In genomic region chr5:153718713-153719112, GRCh38 we compare ENCODE assay signal across 18 cellular contexts.
"Had no signal": no experiment of that assay in that cellular context is flagged by ENCODE, and none has a peak within 500 bp of the region (broad histone marks: within the 10 kb centered on the region; RNA-seq: fewer than 3 reads in every experiment).

No MANE protein-coding gene starts in this region.

- H3K27ac Mint-ChIP-seq: activated naive CD8-positive, alpha-beta T cell treated with anti-CD3 and anti-CD28 coated beads, Interleukin-2, amount 10 ng/mL, durations not matched to agents 7 days and 5 days; natural killer cell had no signal

- H3K36me3 ChIP-seq: neutrophil, upper lobe of left lung had no signal

- DNase-seq: activated CD4-positive, alpha-beta T cell treated with anti-CD3 and anti-CD28 coated beads, Interleukin-2, amount 50 U/mL, for 1 hour; activated CD8-positive, alpha-beta memory T cell treated with anti-CD3 and anti-CD28 coated beads for 24 hours; activated naive CD8-positive, alpha-beta T cell treated with anti-CD3 and anti-CD28 coated beads, Interleukin-2, amount 10 ng/mL, durations not matched to agents 7 days and 5 days; dermis blood vessel endothelial cell; erythroblast; islet precursor cell; mesendoderm; natural killer cell; posterior cingulate gyrus; stimulated activated CD4-positive, alpha-beta T cell treated with anti-CD3 and anti-CD28 coated beads, Interleukin-15, amount 100 ng/mL, for 24 hours; stimulated activated CD4-positive, alpha-beta T cell treated with anti-CD3 and anti-CD28 coated beads, Interleukin-4, amount 100 ng/mL, for 1 hour; stimulated activated naive CD4-positive, alpha-beta T cell; T-helper 9 cell; upper lobe of left lung had no signal

- H3K79me2 ChIP-seq: hepatocyte had no signal

- ATAC-seq: left lobe of liver, natural killer cell had no signal

- H3K4me1 Mint-ChIP-seq: activated naive CD8-positive, alpha-beta T cell treated with anti-CD3 and anti-CD28 coated beads, Interleukin-2, amount 10 ng/mL, durations not matched to agents 7 days and 5 days; natural killer cell had no signal

- H3K27ac ChIP-seq: hepatocyte, neutrophil, skin epidermis, upper lobe of left lung had no signal

- H3K4me3 ChIP-seq: hepatocyte, skin epidermis, upper lobe of left lung had no signal

- H2AFZ ChIP-seq: hepatocyte had no signal

- H3K4me3 Mint-ChIP-seq: activated naive CD8-positive, alpha-beta T cell treated with anti-CD3 and anti-CD28 coated beads, Interleukin-2, amount 10 ng/mL, durations not matched to agents 7 days and 5 days; natural killer cell had no signal

- H3K9me3 ChIP-seq: neutrophil, upper lobe of left lung had no signal

- H3K4me1 ChIP-seq: upper lobe of left lung had no signal

- H3K4me2 ChIP-seq: hepatocyte had no signal

- H3K27me3 ChIP-seq: hepatocyte, neutrophil, upper lobe of left lung had no signal

- H3K27me3 Mint-ChIP-seq: activated naive CD8-positive, alpha-beta T cell treated with anti-CD3 and anti-CD28 coated beads, Interleukin-2, amount 10 ng/mL, durations not matched to agents 7 days and 5 days had no signal

- H3K36me3 Mint-ChIP-seq: activated naive CD8-positive, alpha-beta T cell treated with anti-CD3 and anti-CD28 coated beads, Interleukin-2, amount 10 ng/mL, durations not matched to agents 7 days and 5 days; natural killer cell had no signal
